In genomic region chr9:83334320-83334719, GRCh38 we compare ENCODE assay signal across 8 cellular contexts.
DNase-seq lines count a peak whose midpoint lies in the region; ATAC-seq, FAIRE-seq and TF ChIP-seq lines count a peak whose summit lies in the region.

No MANE protein-coding gene starts in this region.

- POLR2A ChIA-PET in activated CD8-positive, alpha-beta T cell treated with anti-CD3 and anti-CD28 coated beads, Interleukin-2, amount 10 ng/mL, durations not matched to agents 7 days and 5 days (lab: Charles Lee) = no interaction called here
- POLR2A ChIA-PET in H1 (lab: Charles Lee; ENCODE audit: partially characterized antibody) = interaction anchor here (1.2 kb wide), 1 partner anchor 262 kb away, joined by 4 read pairs; no protein-coding TSS in a partner anchor

- no peak overlapping the region for H3K4me3 Mint-ChIP-seq in activated CD8-positive, alpha-beta T cell treated with anti-CD3 and anti-CD28 coated beads, Interleukin-2, amount 10 ng/mL, durations not matched to agents 7 days and 5 days
- no peak overlapping the region for H3K4me3 Mint-ChIP-seq in mesothelial cell of epicardium

- no peak overlapping the region for H3K18ac ChIP-seq in H1 (ENCODE audit: extremely low read depth, low read length)

- no peak overlapping the region for H2AFZ ChIP-seq in H1 (ENCODE audit: low read length)

- no peak overlapping the region for H2BK12ac ChIP-seq in H1 (ENCODE audit: low read depth, low read length)

- 0 out of 4 replicates have a peak, but pooled peaks cover 0 to 2% of the 10 kb centered on the region in 2 experiments for H3K9me3 ChIP-seq in H1 (ENCODE audit: insufficient read depth in 2 of 2, low read depth in 1 of 2, low read length in 1 of 2)

- no peak overlapping the region for H4K8ac ChIP-seq in H1 (ENCODE audit: extremely low read depth, insufficient read depth, low read length)

- H3K36me3 ChIP-seq in H1 (ENCODE audit: control insufficient read depth in 2 of 4, insufficient read depth in 4 of 4, low read length in 3 of 4) = no peaks in the 10 kb centered on the region

- no peaks in the 10 kb centered on the region for H3K36me3 Mint-ChIP-seq in activated CD8-positive, alpha-beta T cell treated with anti-CD3 and anti-CD28 coated beads, Interleukin-2, amount 10 ng/mL, durations not matched to agents 7 days and 5 days (ENCODE audit: low read depth)
- no peaks in the 10 kb centered on the region for H3K36me3 Mint-ChIP-seq in mesothelial cell of epicardium

- no peaks in the 10 kb centered on the region for H3K27me3 Mint-ChIP-seq in activated CD8-positive, alpha-beta T cell treated with anti-CD3 and anti-CD28 coated beads, Interleukin-2, amount 10 ng/mL, durations not matched to agents 7 days and 5 days (ENCODE audit: low read depth)
- peaks cover 27% of the 10 kb centered on the region for H3K27me3 Mint-ChIP-seq in mesothelial cell of epicardium (ENCODE audit: low read depth)

- no peaks in the 10 kb centered on the region for H3K79me1 ChIP-seq in H1 (ENCODE audit: low read depth, low read length)

- H3K56ac ChIP-seq in H1 (replicated peaks; ENCODE audit: insufficient read length, low read depth, low read length) = no peak overlapping the region

- H3K9me3 Mint-ChIP-seq in activated CD8-positive, alpha-beta T cell treated with anti-CD3 and anti-CD28 coated beads, Interleukin-2, amount 10 ng/mL, durations not matched to agents 7 days and 5 days (ENCODE audit: insufficient read depth) = no peaks in the 10 kb centered on the region
- H3K9me3 Mint-ChIP-seq in mesothelial cell of epicardium = no peaks in the 10 kb centered on the region

- H3K27me3 ChIP-seq in H1 (replicated peaks in 1 of 4; ENCODE audit: control insufficient read depth in 3 of 4, extremely low read depth in 1 of 4, insufficient read depth in 3 of 4, low read length in 3 of 4) = no peaks in the 10 kb centered on the region

- H2BK20ac ChIP-seq in H1 (ENCODE audit: low read length) = no peak overlapping the region

- DNase-seq in SIG-M5 treated with dmso at 0.1 percent for 504 hours (lab: John Stamatoyannopoulos, UW; ENCODE audit: unreplicated experiment) (peak; percentile 76), SIG-M5 (lab: John Stamatoyannopoulos, UW) (no peak), NCI-H748 treated with DMSO at 0.1 percent for 48 hours (lab: John Stamatoyannopoulos, UW) (peak; percentile 65), H1 (ENCODE audit: low read depth in 1 of 2, low spot score in 2 of 2) (peak in 1 of 2 experiments; percentile 88), mesothelial cell of epicardium (ENCODE audit: low spot score in 2 of 2, unreplicated experiment in 2 of 2) (peak; percentile 60 to 83)
- DNase-seq in activated CD8-positive, alpha-beta T cell treated with anti-CD3 and anti-CD28 coated beads, Interleukin-2, amount 10 ng/mL, durations not matched to agents 7 days and 5 days = peak; percentile 80
- DNase-seq in stimulated activated CD8-positive, alpha-beta memory T cell treated with anti-CD3 and anti-CD28 coated beads, Interleukin-4, amount 100 ng/mL, for 1 hour (ENCODE audit: low read depth in 2 of 2, low spot score in 1 of 2) = peak; percentile 28 to 38

- H3K4me2 ChIP-seq in H1 (ENCODE audit: insufficient read depth in 1 of 2, low read depth in 2 of 2, low read length in 2 of 2) = no peak overlapping the region

- TF ChIP-seq RAD21 in H1 (IDR thresholded peaks at IDR 0.05 in 1 of 2, conservative IDR thresholded peaks at IDR 0.05 in 1 of 2; ENCODE audit: low read depth in 2 of 2, low read length in 2 of 2) = peak; percentile 94 to 95

- TF ChIP-seq EP300 in H1 (IDR thresholded peaks at IDR 0.05; ENCODE audit: borderline replicate concordance in 1 of 2, low read depth in 2 of 2, low read length in 2 of 2) = no peak

- H3K14ac ChIP-seq in H1 (ENCODE audit: insufficient read length) = no peak overlapping the region

- no peaks in the 10 kb centered on the region for H3K23me2 ChIP-seq in H1 (ENCODE audit: low read depth, low read length)

- H2BK15ac ChIP-seq in H1 (ENCODE audit: low read length) = no peak overlapping the region

- H2BK120ac ChIP-seq in H1 (replicated peaks; ENCODE audit: low read depth, low read length) = no peak overlapping the region

- TF ChIP-seq POLR2A in H1 (IDR thresholded peaks at IDR 0.05; ENCODE audit: control extremely low read depth in 1 of 2, low read depth in 2 of 2, low read length in 2 of 2) = no peak

- H3K23ac ChIP-seq in H1 (ENCODE audit: insufficient read length) = no peak overlapping the region

- no peaks in the 10 kb centered on the region for H4K20me1 ChIP-seq in H1 (replicated peaks in 1 of 2; ENCODE audit: control insufficient read depth in 1 of 2, insufficient read depth in 2 of 2, low read length in 2 of 2)

- no peak overlapping the region for H2BK5ac ChIP-seq in H1 (ENCODE audit: low read depth, low read length)

- peak; percentile 66 to 94 (median 88) for TF ChIP-seq CTCF in H1 (IDR thresholded peaks at IDR 0.05; ENCODE audit: control extremely low read depth in 1 of 3, insufficient read depth in 1 of 3, low read depth in 1 of 3, low read length in 3 of 3)
- TF ChIP-seq CTCF in mesothelial cell of epicardium (IDR thresholded peaks at IDR 0.05; ENCODE audit: unreplicated experiment) = peak; percentile 88

- no peak overlapping the region for H3K27ac Mint-ChIP-seq in activated CD8-positive, alpha-beta T cell treated with anti-CD3 and anti-CD28 coated beads, Interleukin-2, amount 10 ng/mL, durations not matched to agents 7 days and 5 days
- H3K27ac Mint-ChIP-seq in mesothelial cell of epicardium = no peak overlapping the region

- H3K27ac ChIP-seq in H1 (ENCODE audit: low read depth, low read length) = no peak overlapping the region

- H3K4me3 ChIP-seq in H1 (ENCODE audit: extremely low read depth in 1 of 4, insufficient read depth in 2 of 4, low read depth in 3 of 4, low read length in 4 of 4) = no peak overlapping the region

- H3K79me2 ChIP-seq in H1 (ENCODE audit: control insufficient read depth in 1 of 2, insufficient read depth in 2 of 2, low read length in 2 of 2) = no peaks in the 10 kb centered on the region

- no peak overlapping the region for H3K4ac ChIP-seq in H1 (replicated peaks; ENCODE audit: insufficient read length, low read depth, low read length)

- ATAC-seq in HG03378 (IDR thresholded peaks at IDR 0.05; ENCODE audit: unreplicated experiment) = peak; percentile 81
- ATAC-seq in activated CD8-positive, alpha-beta T cell treated with anti-CD3 and anti-CD28 coated beads, Interleukin-2, amount 10 ng/mL, durations not matched to agents 7 days and 5 days = peak; percentile 68

- no peak overlapping the region for H4K91ac ChIP-seq in H1 (replicated peaks; ENCODE audit: insufficient read length, low read length)

- H4K5ac ChIP-seq in H1 (ENCODE audit: insufficient read length, low read depth, low read length) = no peak overlapping the region

- CTCF ChIA-PET in activated CD8-positive, alpha-beta T cell treated with anti-CD3 and anti-CD28 coated beads, Interleukin-2, amount 10 ng/mL, durations not matched to agents 7 days and 5 days (lab: Charles Lee) = interaction anchor here (0.5 to 8.7 kb wide), 39 partner anchors 9 to 577 kb away, joined by 3 to 145 read pairs (median 4); partner anchors contain the start of genes FRMD3 and IDNK
- CTCF ChIA-PET in H1 (lab: Charles Lee; ENCODE audit: partially characterized antibody) = interaction anchor here (0.6 to 12.2 kb wide), 84 partner anchors 10 to 1049 kb away, joined by 3 to 262 read pairs (median 5); partner anchors contain the start of gene FRMD3

- no peak overlapping the region for H3K9ac ChIP-seq in H1 (replicated peaks in 1 of 4; ENCODE audit: extremely low read depth in 1 of 4, low read depth in 3 of 4, low read length in 3 of 4)

- H3K4me1 ChIP-seq in H1 (replicated peaks in 1 of 4; ENCODE audit: control insufficient read depth in 3 of 4, insufficient read depth in 4 of 4, low read length in 3 of 4) = no peaks in the 10 kb centered on the region

- FAIRE-seq in H1 (lab: Jason Lieb, UNC) = no peak

- no peak overlapping the region for H2AK5ac ChIP-seq in H1 (ENCODE audit: low read depth, low read length)

- H3K4me1 Mint-ChIP-seq in activated CD8-positive, alpha-beta T cell treated with anti-CD3 and anti-CD28 coated beads, Interleukin-2, amount 10 ng/mL, durations not matched to agents 7 days and 5 days (ENCODE audit: low read depth) = peaks cover 9% of the 10 kb centered on the region
- no peaks in the 10 kb centered on the region for H3K4me1 Mint-ChIP-seq in mesothelial cell of epicardium

- 20% methylated on average over 4 of the region's 4 CpGs; no CpG with 5 or more reads in 1 of the 2 experiments for WGBS in H1 (ENCODE audit: extremely low coverage in 1 of 2, insufficient coverage in 1 of 2, insufficient read length in 1 of 2, insufficient replicate concordance in 2 of 2, low coverage in 1 of 2, low lambda C conversion rate in 2 of 2, missing lambda C conversion rate in 1 of 2), 2 experiments

TF ChIP-seq in H1, 55 proteins besides CTCF, POLR2A, EP300 and RAD21:
- no peak for TF ChIP-seq RXRA (IDR thresholded peaks at IDR 0.05; ENCODE audit: insufficient read depth, low read depth, low read length)
- peak; percentile 76 for TF ChIP-seq CEBPB (IDR thresholded peaks at IDR 0.05; ENCODE audit: low read depth, low read length)
- peak; percentile 51; the same call in 1 of the 2 replicates for TF ChIP-seq ATF3 (IDR thresholded peaks at IDR 0.05; ENCODE audit: insufficient read depth, low read depth, low read length)
- no peak for TF ChIP-seq GTF2F1 (IDR thresholded peaks at IDR 0.05; ENCODE audit: borderline replicate concordance, low read depth, low read length)
- TF ChIP-seq NRF1 (IDR thresholded peaks at IDR 0.05; ENCODE audit: low read depth, low read length) = no peak
- TF ChIP-seq CTBP2 (IDR thresholded peaks at IDR 0.05; ENCODE audit: borderline replicate concordance, insufficient read depth, insufficient read length, low read length) = no peak
- TF ChIP-seq GABPA (IDR thresholded peaks at IDR 0.05; ENCODE audit: borderline replicate concordance, insufficient read depth, low read length) = no peak
TF ChIP-seq in H1: peak in this region for 2.
